8 cellular contexts compared by ENCODE assay signal in the genomic region with DNA sequence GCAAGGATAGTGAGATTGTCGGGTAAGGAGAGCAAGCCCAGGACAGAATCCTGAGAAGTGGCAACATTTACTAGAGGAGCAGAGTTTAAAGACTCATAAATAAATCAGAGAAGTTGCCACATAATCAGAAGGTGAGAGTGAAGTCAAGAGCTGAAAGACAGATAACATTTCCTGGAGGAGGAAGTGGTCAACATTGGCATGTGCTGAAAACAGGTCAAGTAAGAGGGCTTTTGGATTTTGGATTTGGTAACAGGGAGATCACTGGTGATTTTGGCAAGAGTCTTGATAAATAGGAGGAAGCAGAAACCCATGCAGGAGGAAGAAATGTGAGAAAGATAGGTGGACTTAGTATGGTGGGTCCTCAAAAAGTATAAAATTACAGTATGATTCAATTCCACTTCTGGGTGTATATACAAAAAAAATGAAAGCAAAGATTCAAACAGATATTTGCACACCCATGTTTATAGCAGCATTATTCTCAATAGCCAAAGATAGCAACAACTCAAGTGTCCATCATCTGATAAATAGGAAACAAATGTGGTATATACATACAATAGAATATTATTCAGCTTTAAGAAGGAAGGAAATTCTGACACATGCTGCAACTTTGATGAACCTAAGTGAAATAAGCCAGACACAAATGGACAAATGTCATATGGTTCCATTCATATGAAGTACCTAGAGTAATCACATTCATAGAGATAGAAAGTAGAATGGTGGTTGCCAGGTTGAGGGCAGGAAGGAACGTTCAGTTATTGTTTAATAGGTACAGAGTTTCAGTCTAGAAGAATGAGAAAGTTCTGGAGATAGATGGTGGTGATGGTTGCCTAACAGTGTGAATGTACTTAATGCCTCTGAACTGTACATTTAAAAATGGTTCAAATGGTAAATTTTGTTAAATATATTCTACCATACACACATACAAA. TPM values are rescaled to one million over a fixed set of nuclear protein-coding genes. Genes with fewer than 3 reads are reported as not detected.
DNase-seq lines count a peak whose midpoint lies in the region; ATAC-seq, FAIRE-seq and TF ChIP-seq lines count a peak whose summit lies in the region.

No MANE protein-coding gene starts in this region.

- intact Hi-C loops in head of caudate nucleus (cut with DNase I), result no loop called here
- intact Hi-C loops in testis (cut with DNase I; ENCODE audit: low total_unique reads), result loop anchor here (10.0 kb wide), 1 partner anchor 67 kb away; no protein-coding TSS in a partner anchor

- in situ Hi-C loops in ACHN (cut with HindIII; ENCODE audit: low pct_ligation_motif_present, low pct_unique_long_range_greater_than_20kb, low sequenced_read_pairs), result no loop called here

- H3K36me3 Mint-ChIP-seq in immature natural killer cell, result peaks cover 0 to 3% (median 0%) of the 10 kb centered on the region in 3 donors

- TF ChIP-seq POLR2A in testis (IDR thresholded peaks at IDR 0.05), result no peak

- no peaks in the 10 kb centered on the region for H3K9me3 Mint-ChIP-seq in immature natural killer cell

- 64 to 78% methylated on average over 2 of the region's 2 CpGs for WGBS in testis, 2 donors

- H3K27me3 ChIP-seq in testis, result no peaks in the 10 kb centered on the region

- DNase-seq in GM18507 (ENCODE audit: extremely low spot score, insufficient read length, low read depth) (no peak), NCI-H226 (peak; percentile 86), immature natural killer cell (no peak), head of caudate nucleus (no peak), germinal center (ENCODE audit: low spot score) (no peak), testis (no peak), ACHN (no peak)

- H3K4me1 Mint-ChIP-seq in immature natural killer cell, result peaks cover 56 to 70% of the 10 kb centered on the region in 2 donors

- H3K27me3 Mint-ChIP-seq in immature natural killer cell (ENCODE audit: low read depth in 3 of 3), result peaks cover 0 to 9% (median 0%) of the 10 kb centered on the region in 3 donors

- H3K27ac Mint-ChIP-seq in immature natural killer cell, result peak overlapping the region; percentile 85 to 94 (median 88)

- peak; percentile 48 for ATAC-seq in HG02623 (IDR thresholded peaks at IDR 0.05; ENCODE audit: unreplicated experiment)

- no peak for TF ChIP-seq CTCF in testis (IDR thresholded peaks at IDR 0.05)

- H3K4me1 ChIP-seq in testis, result no peaks in the 10 kb centered on the region

- no peak overlapping the region for H3K4me3 ChIP-seq in testis

- peak overlapping the region; percentile 49 to 99 (median 93) for H3K4me3 Mint-ChIP-seq in immature natural killer cell

- H3K27ac ChIP-seq in testis, result no peak overlapping the region

- H3K36me3 ChIP-seq in testis (ENCODE audit: low read depth, missing control alignments), result no peaks in the 10 kb centered on the region

- peak; percentile 98 for FAIRE-seq in GM18507 (lab: Jason Lieb, UNC)

- no peaks in the 10 kb centered on the region for H3K9me3 ChIP-seq in testis

RNA-seq across cellular contexts. Expression of gene MBNL1, which starts 27.3 kb away (rescaled TPM):
- polyA plus RNA-seq in immature natural killer cell, result 100 to 1,000 TPM; 270 to 399 (median 286) TPM
- 100 to 1,000 TPM; 145 to 167 TPM for total RNA-seq in testis
- polyA plus RNA-seq in testis (ENCODE audit: insufficient read depth, low read depth, low replicate concordance), result 36.5 TPM
